9 cellular contexts compared by ENCODE assay signal in genomic region chr14:71324767-71325272, GRCh38. TPM values are rescaled to one million over a fixed set of nuclear protein-coding genes. Genes with fewer than 3 reads are reported as not detected.
DNase-seq lines count a peak whose midpoint lies in the region; ATAC-seq and TF ChIP-seq lines count a peak whose summit lies in the region.
"Had no signal": no experiment of that assay in that cellular context is flagged by ENCODE, and none has a peak within 500 bp of the region (broad histone marks: within the 10 kb centered on the region; RNA-seq: fewer than 3 reads in every experiment).

No MANE protein-coding gene starts in this region.

- TF ChIP-seq POLR2A in GM18951 (IDR thresholded peaks at IDR 0.05; ENCODE audit: extremely low read depth, insufficient read depth, insufficient read length): peak; percentile 20
- no peak for TF ChIP-seq POLR2A in vagina (IDR thresholded peaks at IDR 0.05)

- H3K27ac ChIP-seq in colonic mucosa: no peak overlapping the region
- no peak overlapping the region for H3K27ac ChIP-seq in vagina

- H3K36me3 Mint-ChIP-seq in progenitor cell of endocrine pancreas (ENCODE audit: insufficient read depth): peaks cover 1% of the 10 kb centered on the region

- H3K4me1 Mint-ChIP-seq in progenitor cell of endocrine pancreas (ENCODE audit: low read depth): peaks cover 29% of the 10 kb centered on the region

- no peaks in the 10 kb centered on the region for H3K27me3 Mint-ChIP-seq in progenitor cell of endocrine pancreas

- no peak overlapping the region for H3K9ac ChIP-seq in colonic mucosa (ENCODE audit: low read depth in 2 of 2, low read length in 2 of 2)

- no peak overlapping the region for H3K4me3 ChIP-seq in colonic mucosa
- H3K4me3 ChIP-seq in vagina: no peak overlapping the region
- H3K4me3 ChIP-seq: skin epidermis had no signal

- TF ChIP-seq CTCF in colonic mucosa (IDR thresholded peaks at IDR 0.05) (no peak), progenitor cell of endocrine pancreas (IDR thresholded peaks at IDR 0.05; ENCODE audit: unreplicated experiment) (no peak), vagina (IDR thresholded peaks at IDR 0.05) (no peak)

- no peak overlapping the region for H3K27ac Mint-ChIP-seq in progenitor cell of endocrine pancreas

- no peak overlapping the region for H3K4me3 Mint-ChIP-seq in progenitor cell of endocrine pancreas (ENCODE audit: low read depth)

- no peaks in the 10 kb centered on the region for H3K36me3 ChIP-seq in colonic mucosa
- no peaks in the 10 kb centered on the region for H3K36me3 ChIP-seq in vagina

- no peaks in the 10 kb centered on the region for H3K9me3 Mint-ChIP-seq in progenitor cell of endocrine pancreas (ENCODE audit: low read depth)

- intact Hi-C loops in colonic mucosa (cut with DNase I): loop anchor here (5.0 to 10.0 kb wide), 3 partner anchors 190 to 427 kb away; no protein-coding TSS in a partner anchor
- intact Hi-C loops in vagina (cut with DNase I): loop anchor here (5.0 kb wide), 1 partner anchor 427 kb away; no protein-coding TSS in a partner anchor

- ATAC-seq in HG02852 (IDR thresholded peaks at IDR 0.05; ENCODE audit: unreplicated experiment): no peak

- H3K4me1 ChIP-seq in colonic mucosa: no peaks in the 10 kb centered on the region
- peaks cover 10% of the 10 kb centered on the region for H3K4me1 ChIP-seq in vagina

- H3K9me3 ChIP-seq in colonic mucosa: no peaks in the 10 kb centered on the region
- no peaks in the 10 kb centered on the region for H3K9me3 ChIP-seq in vagina

- in situ Hi-C loops in GM18951 (cut with MboI; ENCODE audit: low sequenced_read_pairs, unreplicated experiment): loop anchor here (10.0 kb wide), 2 partner anchors 70 to 410 kb away; no protein-coding TSS in a partner anchor

- DNase-seq in SKM-1 (lab: John Stamatoyannopoulos, UW; ENCODE audit: unreplicated experiment) (peak; percentile 36), colonic mucosa (peak; percentile 67), NCI-H1417 (lab: John Stamatoyannopoulos, UW) (no peak), progenitor cell of endocrine pancreas (ENCODE audit: low spot score, unreplicated experiment) (no peak), vagina (ENCODE audit: extremely low spot score in 2 of 2) (no peak)
- DNase-seq in stimulated activated CD4-positive, alpha-beta T cell treated with anti-CD3 and anti-CD28 coated beads, TNF-alpha, amount 100 ng/mL, for 24 hours (ENCODE audit: low read depth in 3 of 3): peak; percentile 5 to 22 (median 15)

- H3K27me3 ChIP-seq in colonic mucosa (no peaks in the 10 kb centered on the region), vagina (no peaks in the 10 kb centered on the region)

RNA-seq across cellular contexts. Expression of gene SIPA1L1, which starts 4.5 kb away (rescaled TPM):
- total RNA-seq in colonic mucosa (10 to 100 TPM; 55.9 to 67.4 TPM), progenitor cell of endocrine pancreas (101 and 105 TPM in 2 replicates), vagina (18.7 TPM)

Comparison
In these comparisons a context has a peak if more than half of its experiments do, and no peak if none do; other contexts are left out.
1. DNase-seq: peak in SKM-1 (single experiment), colonic mucosa (single experiment) and stimulated activated CD4-positive, alpha-beta T cell treated with anti-CD3 and anti-CD28 coated beads, TNF-alpha, amount 100 ng/mL, for 24 hours (3 of 3); none in NCI-H1417 (0 of 3), progenitor cell of endocrine pancreas (single experiment) and vagina (0 of 2).